Comparison of ENCODE assay signal across 20 cellular contexts in genomic region chr5:122611401-122611800, GRCh38.
"Had no signal": no experiment of that assay in that cellular context is flagged by ENCODE, and none has a peak within 500 bp of the region (broad histone marks: within the 10 kb centered on the region; RNA-seq: fewer than 3 reads in every experiment).

No MANE protein-coding gene starts in this region.

- DNase-seq: activated CD4-positive, alpha-beta T cell treated with anti-CD3 and anti-CD28 coated beads, Interleukin-2, amount 50 U/mL, for 1 hour; activated CD8-positive, alpha-beta memory T cell treated with anti-CD3 and anti-CD28 coated beads, Interleukin-2, amount 50 U/mL, for 4 hours; activated effector memory CD4-positive, alpha-beta T cell treated with Interleukin-2 at 50 U/mL for 16 hours; activated naive CD4-positive, alpha-beta T cell treated with anti-CD3 and anti-CD28 coated beads, Interleukin-2, amount 10 ng/mL, durations not matched to agents 7 days and 5 days; activated naive CD8-positive, alpha-beta T cell treated with anti-CD3 and anti-CD28 coated beads, Interleukin-2, amount 50 U/mL, for 24 hours; activated T-cell treated with anti-CD3 and anti-CD28 coated beads, Interleukin-2, amount 50 U/mL, for 48 hours; anterior cingulate cortex; dermis blood vessel endothelial cell; effector memory CD4-positive, alpha-beta T cell; esophagus squamous epithelium; left ventricle myocardium inferior; mammary epithelial cell; mucosa of descending colon; naive B cell; ovary; psoas muscle; stimulated activated naive CD4-positive, alpha-beta T cell had no signal

- H3K27me3 ChIP-seq: esophagus squamous epithelium, ovary had no signal

- H3K4me3 Mint-ChIP-seq: activated naive CD4-positive, alpha-beta T cell treated with anti-CD3 and anti-CD28 coated beads, Interleukin-2, amount 10 ng/mL, durations not matched to agents 7 days and 5 days; activated naive CD8-positive, alpha-beta T cell treated with anti-CD3 and anti-CD28 coated beads, Interleukin-2, amount 50 U/mL, for 24 hours; naive B cell; T-helper 1 cell treated with Interleukin-12 subunit alpha and Interleukin-12 subunit beta and Interleukin-4 antibody, amounts not matched to agents 30 μg/mL and 1 μg/mL, for 36 hours had no signal

- H3K27ac Mint-ChIP-seq: activated naive CD4-positive, alpha-beta T cell treated with anti-CD3 and anti-CD28 coated beads, Interleukin-2, amount 10 ng/mL, durations not matched to agents 7 days and 5 days; activated naive CD8-positive, alpha-beta T cell treated with anti-CD3 and anti-CD28 coated beads, Interleukin-2, amount 50 U/mL, for 24 hours; T-helper 1 cell treated with Interleukin-12 subunit alpha and Interleukin-12 subunit beta and Interleukin-4 antibody, amounts not matched to agents 30 μg/mL and 1 μg/mL, for 36 hours had no signal

- H3K36me3 ChIP-seq: esophagus squamous epithelium, left ventricle myocardium inferior, ovary had no signal

- H3K36me3 Mint-ChIP-seq: activated naive CD4-positive, alpha-beta T cell treated with anti-CD3 and anti-CD28 coated beads, Interleukin-2, amount 10 ng/mL, durations not matched to agents 7 days and 5 days; naive B cell had no signal

- H3K9me3 Mint-ChIP-seq: activated naive CD4-positive, alpha-beta T cell treated with anti-CD3 and anti-CD28 coated beads, Interleukin-2, amount 10 ng/mL, durations not matched to agents 7 days and 5 days; activated naive CD8-positive, alpha-beta T cell treated with anti-CD3 and anti-CD28 coated beads, Interleukin-2, amount 50 U/mL, for 24 hours; T-helper 1 cell treated with Interleukin-12 subunit alpha and Interleukin-12 subunit beta and Interleukin-4 antibody, amounts not matched to agents 30 μg/mL and 1 μg/mL, for 36 hours had no signal

- H3K27me3 Mint-ChIP-seq: activated naive CD4-positive, alpha-beta T cell treated with anti-CD3 and anti-CD28 coated beads, Interleukin-2, amount 10 ng/mL, durations not matched to agents 7 days and 5 days; activated naive CD8-positive, alpha-beta T cell treated with anti-CD3 and anti-CD28 coated beads, Interleukin-2, amount 50 U/mL, for 24 hours had no signal

- H3K4me1 Mint-ChIP-seq: activated naive CD4-positive, alpha-beta T cell treated with anti-CD3 and anti-CD28 coated beads, Interleukin-2, amount 10 ng/mL, durations not matched to agents 7 days and 5 days; activated naive CD8-positive, alpha-beta T cell treated with anti-CD3 and anti-CD28 coated beads, Interleukin-2, amount 50 U/mL, for 24 hours had no signal

- H3K4me1 ChIP-seq: esophagus squamous epithelium, left ventricle myocardium inferior, psoas muscle had no signal

- H3K9me3 ChIP-seq: esophagus squamous epithelium, mucosa of descending colon, ovary, psoas muscle had no signal

- H3K27ac ChIP-seq: esophagus squamous epithelium, left ventricle myocardium inferior, ovary, psoas muscle had no signal

- ATAC-seq: activated CD4-positive, CD25-positive, alpha-beta regulatory T cell treated with anti-CD3 and anti-CD28 coated beads, Interleukin-2, amount 50 U/mL, for 24 hours; activated naive CD8-positive, alpha-beta T cell treated with anti-CD3 and anti-CD28 coated beads, Interleukin-2, amount 50 U/mL, for 24 hours; mucosa of descending colon; psoas muscle; sciatic nerve had no signal

- H3K4me3 ChIP-seq: esophagus squamous epithelium, left ventricle myocardium inferior, mucosa of descending colon, ovary, psoas muscle had no signal
